ENCODE assay signal across 11 cellular contexts in genomic region chr7:86750124-86750523, GRCh38.
"Had no signal": no experiment of that assay in that cellular context is flagged by ENCODE, and none has a peak within 500 bp of the region (broad histone marks: within the 10 kb centered on the region; RNA-seq: fewer than 3 reads in every experiment).

No MANE protein-coding gene starts in this region.

- H3K9me3 Mint-ChIP-seq: GM23338, H9 had no signal

- H2AFZ ChIP-seq: GM23248, GM23338 had no signal

- DNase-seq: GM23248, GOT3, H7, H9, HCEC 1CT, HFFc6 had no signal

- H3K9ac ChIP-seq: GM23248 had no signal

- FAIRE-seq: H1, H54 had no signal

- H3K4me3 ChIP-seq: GM23248, GM23338, HAP-1 had no signal

- H3K36me3 ChIP-seq: HAP-1 had no signal

- ATAC-seq: GM23338, HCT116 had no signal

- H3K4me3 Mint-ChIP-seq: GM23338, H9, HFFc6 had no signal

- H3K27ac Mint-ChIP-seq: GM23338, H9, HFFc6 had no signal

- H3K4me1 ChIP-seq: HAP-1 had no signal

- H3K9me3 ChIP-seq: HAP-1 had no signal

- H3K4me2 ChIP-seq: GM23338 had no signal

- H3K27ac ChIP-seq: GM23248 had no signal
